Comparison of ENCODE assay signal across 21 cellular contexts in genomic region chr7:47284691-47285246, GRCh38.
"Had no signal": no experiment of that assay in that cellular context is flagged by ENCODE, and none has a peak within 500 bp of the region (broad histone marks: within the 10 kb centered on the region; RNA-seq: fewer than 3 reads in every experiment).

No MANE protein-coding gene starts in this region.

- FAIRE-seq: endothelial cell of umbilical vein, TTC549 had no signal

- H3K9me3 ChIP-seq: neutrophil, right lobe of liver, upper lobe of right lung had no signal

- H3K27me3 Mint-ChIP-seq: brain; central memory CD8-positive, alpha-beta T cell; progenitor cell of endocrine pancreas; T-helper 17 cell had no signal

- H3K9me3 Mint-ChIP-seq: WTC11 had no signal

- H3K27ac ChIP-seq: foreskin keratinocyte, neutrophil, right lobe of liver, upper lobe of right lung had no signal

- H3K4me3 ChIP-seq: right lobe of liver, upper lobe of right lung had no signal

- H3K27me3 ChIP-seq: foreskin keratinocyte, neutrophil, right lobe of liver, upper lobe of right lung had no signal

- H3K27ac Mint-ChIP-seq: activated naive CD8-positive, alpha-beta T cell treated with anti-CD3 and anti-CD28 coated beads for 36 hours; naive thymus-derived CD8-positive, alpha-beta T cell; progenitor cell of endocrine pancreas; stimulated activated naive CD8-positive, alpha-beta T cell treated with anti-CD3 and anti-CD28 coated beads, Interleukin-15, amount 100 ng/mL, for 72 hours; T-helper 17 cell; WTC11 had no signal

- H3K4me1 Mint-ChIP-seq: activated naive CD8-positive, alpha-beta T cell treated with anti-CD3 and anti-CD28 coated beads for 36 hours; central memory CD8-positive, alpha-beta T cell; naive thymus-derived CD8-positive, alpha-beta T cell; stimulated activated naive CD8-positive, alpha-beta T cell treated with anti-CD3 and anti-CD28 coated beads, Interleukin-15, amount 100 ng/mL, for 72 hours; T-helper 17 cell; WTC11 had no signal

- H3K36me3 Mint-ChIP-seq: naive thymus-derived CD8-positive, alpha-beta T cell had no signal

- DNase-seq: activated CD4-positive, alpha-beta T cell treated with anti-CD3 and anti-CD28 coated beads for 48 hours; activated CD8-positive, alpha-beta memory T cell treated with anti-CD3 and anti-CD28 coated beads, Interleukin-2, amount 50 U/mL, for 48 hours; activated gamma-delta T cell treated with Interleukin-2 at 50 U/mL for 16 hours; activated naive CD8-positive, alpha-beta T cell treated with anti-CD3 and anti-CD28 coated beads for 36 hours; effector CD8-positive, alpha-beta T cell; foreskin keratinocyte; glutamatergic neuron; mesenchymal stem cell; naive thymus-derived CD8-positive, alpha-beta T cell; right lobe of liver; stimulated activated CD4-positive, alpha-beta T cell treated with anti-CD3 and anti-CD28 coated beads, Interleukin-1b, Interleukin-23, amount 100 ng/mL, for 48 hours; stimulated activated naive CD8-positive, alpha-beta T cell treated with anti-CD3 and anti-CD28 coated beads, Interleukin-15, amount 100 ng/mL, for 72 hours; T-helper 17 cell; upper lobe of right lung had no signal

- H3K4me1 ChIP-seq: right lobe of liver, upper lobe of right lung had no signal

- H3K36me3 ChIP-seq: neutrophil had no signal

- H3K4me3 Mint-ChIP-seq: activated naive CD8-positive, alpha-beta T cell treated with anti-CD3 and anti-CD28 coated beads for 36 hours; brain; central memory CD8-positive, alpha-beta T cell; naive thymus-derived CD8-positive, alpha-beta T cell; stimulated activated naive CD8-positive, alpha-beta T cell treated with anti-CD3 and anti-CD28 coated beads, Interleukin-15, amount 100 ng/mL, for 72 hours; T-helper 17 cell; WTC11 had no signal

- ATAC-seq: foreskin keratinocyte; naive thymus-derived CD8-positive, alpha-beta T cell; stimulated activated naive CD8-positive, alpha-beta T cell treated with anti-CD3 and anti-CD28 coated beads, Interleukin-15, amount 100 ng/mL, for 72 hours; T-helper 17 cell; upper lobe of right lung; WTC11 had no signal
